8 cellular contexts compared by ENCODE assay signal in genomic region chr5:102753889-102754498, GRCh38.
DNase-seq lines count a peak whose midpoint lies in the region.

No MANE protein-coding gene starts in this region.

- peaks cover 31% of the 10 kb centered on the region for H3K27me3 Mint-ChIP-seq in activated naive CD4-positive, alpha-beta T cell treated with anti-CD3 and anti-CD28 coated beads, Interleukin-2, amount 10 ng/mL, durations not matched to agents 7 days and 5 days

- H3K27ac ChIP-seq in subcutaneous abdominal adipose tissue (ENCODE audit: low read depth, low read length) = peak overlapping the region; percentile 50

- peak overlapping the region; percentile 16 to 96 (median 71) for H3K9ac ChIP-seq in subcutaneous abdominal adipose tissue (ENCODE audit: low read length in 5 of 5)

- no peaks in the 10 kb centered on the region for H3K36me3 ChIP-seq in subcutaneous abdominal adipose tissue (ENCODE audit: control insufficient read depth in 5 of 5, insufficient read depth in 5 of 5, low read length in 5 of 5)

- peak overlapping the region; percentile 90 to 96 (median 94) for H3K4me3 ChIP-seq in subcutaneous abdominal adipose tissue (ENCODE audit: low read depth in 1 of 5, low read length in 5 of 5)

- peak overlapping the region; percentile 80 for H3K4me3 Mint-ChIP-seq in activated naive CD4-positive, alpha-beta T cell treated with anti-CD3 and anti-CD28 coated beads, Interleukin-2, amount 10 ng/mL, durations not matched to agents 7 days and 5 days

- H3K4me1 ChIP-seq in subcutaneous abdominal adipose tissue (ENCODE audit: control insufficient read depth in 5 of 5, insufficient read depth in 5 of 5, low read length in 5 of 5) = peaks cover 0 to 28% (median 20%) of the 10 kb centered on the region in 5 donors

- peak; percentile 70 for DNase-seq in NCI-H748 (lab: John Stamatoyannopoulos, UW; ENCODE audit: unreplicated experiment)
- DNase-seq in NCI-H748 treated with DMSO at 0.1 percent for 48 hours (lab: John Stamatoyannopoulos, UW) = no peak
- DNase-seq in activated naive CD4-positive, alpha-beta T cell treated with anti-CD3 and anti-CD28 coated beads, Interleukin-2, amount 10 ng/mL, durations not matched to agents 7 days and 5 days = peak; percentile 24
- DNase-seq in iPS-NIHi11 (ENCODE audit: low spot score) = peak; percentile 23
- DNase-seq in NOMO-1 treated with DMSO at 0.1 percent for 48 hours (lab: John Stamatoyannopoulos, UW; ENCODE audit: unreplicated experiment) = no peak
- DNase-seq in midbrain (lab: John Stamatoyannopoulos, UW) = no peak
- DNase-seq in GDM1 (lab: John Stamatoyannopoulos, UW) = no peak

- no peaks in the 10 kb centered on the region for H3K27me3 ChIP-seq in subcutaneous abdominal adipose tissue (ENCODE audit: control insufficient read depth in 5 of 5, insufficient read depth in 4 of 5, low read length in 5 of 5)

- H3K27ac Mint-ChIP-seq in activated naive CD4-positive, alpha-beta T cell treated with anti-CD3 and anti-CD28 coated beads, Interleukin-2, amount 10 ng/mL, durations not matched to agents 7 days and 5 days = peak overlapping the region; percentile 59

- H3K36me3 Mint-ChIP-seq in activated naive CD4-positive, alpha-beta T cell treated with anti-CD3 and anti-CD28 coated beads, Interleukin-2, amount 10 ng/mL, durations not matched to agents 7 days and 5 days = no peaks in the 10 kb centered on the region

- no peaks in the 10 kb centered on the region for H3K9me3 Mint-ChIP-seq in activated naive CD4-positive, alpha-beta T cell treated with anti-CD3 and anti-CD28 coated beads, Interleukin-2, amount 10 ng/mL, durations not matched to agents 7 days and 5 days

- H3K4me1 Mint-ChIP-seq in activated naive CD4-positive, alpha-beta T cell treated with anti-CD3 and anti-CD28 coated beads, Interleukin-2, amount 10 ng/mL, durations not matched to agents 7 days and 5 days = peaks cover 24% of the 10 kb centered on the region

- CTCF ChIA-PET in activated naive CD4-positive, alpha-beta T cell treated with anti-CD3 and anti-CD28 coated beads, Interleukin-2, amount 10 ng/mL, durations not matched to agents 7 days and 5 days (lab: Charles Lee) = no interaction called here

- no peaks in the 10 kb centered on the region for H3K9me3 ChIP-seq in subcutaneous abdominal adipose tissue (ENCODE audit: control insufficient read depth in 5 of 5, low read length in 5 of 5)

Comparison
In these comparisons a context has a peak if more than half of its experiments do, and no peak if none do; other contexts are left out.
1. DNase-seq: peak in NCI-H748 (single experiment), activated naive CD4-positive, alpha-beta T cell treated with anti-CD3 and anti-CD28 coated beads, Interleukin-2, amount 10 ng/mL, durations not matched to agents 7 days and 5 days (single experiment) and iPS-NIHi11 (single experiment); none in NCI-H748 treated with DMSO at 0.1 percent for 48 hours (single experiment), NOMO-1 treated with DMSO at 0.1 percent for 48 hours (single experiment), midbrain (single experiment) and GDM1 (single experiment).